ENCODE assay signal across 1 cellular context in genomic region chr5:151742870-151743294, GRCh38.
A peak's percentile ranks its signal among the peaks of the same experiment; 100 is the strongest.
TF ChIP-seq lines count a peak whose summit lies in the region.

No MANE protein-coding gene starts in this region.

TF ChIP-seq in HepG2, 621 proteins besides CTCF, POLR2A, EP300 and RAD21 (continued from another document and continues in another):
- TF ChIP-seq KDM4B (CRISPR knock-in tag; IDR thresholded peaks at IDR 0.05) (no peak), IKZF5 (CRISPR knock-in tag; IDR thresholded peaks at IDR 0.05) (no peak), ZNF564 (CRISPR knock-in tag; IDR thresholded peaks at IDR 0.05) (no peak), SALL2 (CRISPR knock-in tag; IDR thresholded peaks at IDR 0.05) (0 out of 2 replicates have a peak, but pooled peaks have one; percentile 50), LRRFIP1 (CRISPR knock-in tag; conservative IDR thresholded peaks at IDR 0.05) (no peak), ZNF383 (CRISPR knock-in tag; IDR thresholded peaks at IDR 0.05; ENCODE audit: borderline replicate concordance) (no peak), CCDC6 (CRISPR knock-in tag; IDR thresholded peaks at IDR 0.05) (no peak), NFKB2 (CRISPR knock-in tag; IDR thresholded peaks at IDR 0.05; ENCODE audit: borderline replicate concordance) (no peak), MTA1 (CRISPR knock-in tag; IDR thresholded peaks at IDR 0.05; ENCODE audit: borderline replicate concordance) (no peak), KLF6 (CRISPR knock-in tag; IDR thresholded peaks at IDR 0.05) (0 out of 2 replicates have a peak, but pooled peaks have one; percentile 14), NFYC (CRISPR knock-in tag; IDR thresholded peaks at IDR 0.05) (no peak), RFXAP (CRISPR knock-in tag; IDR thresholded peaks at IDR 0.05; ENCODE audit: borderline replicate concordance) (0 out of 2 replicates have a peak, but pooled peaks have one; percentile 33), ZNF691 (CRISPR knock-in tag; IDR thresholded peaks at IDR 0.05; ENCODE audit: borderline replicate concordance, low read depth) (no peak), SRSF1 (optimal IDR thresholded peaks at IDR 0.05; ENCODE audit: low read depth, low read length) (no peak), ZNF367 (CRISPR knock-in tag; IDR thresholded peaks at IDR 0.05; ENCODE audit: borderline replicate concordance) (no peak), ZNF614 (CRISPR knock-in tag; IDR thresholded peaks at IDR 0.05; ENCODE audit: borderline replicate concordance) (no peak), SNRNP70 (IDR thresholded peaks at IDR 0.05; ENCODE audit: low read depth, low read length) (no peak), TBX3 (IDR thresholded peaks at IDR 0.05; ENCODE audit: borderline replicate concordance) (no peak), POLR2G (IDR thresholded peaks at IDR 0.05; ENCODE audit: low read depth, low read length) (no peak), ZNF770 (CRISPR knock-in tag; IDR thresholded peaks at IDR 0.05) (no peak), RORA (CRISPR knock-in tag; IDR thresholded peaks at IDR 0.05) (no peak), ATAD3A (CRISPR knock-in tag; IDR thresholded peaks at IDR 0.05) (no peak), KDM2A (CRISPR knock-in tag; IDR thresholded peaks at IDR 0.05; ENCODE audit: borderline replicate concordance, low read depth) (no peak), TAF1 (CRISPR knock-in tag; IDR thresholded peaks at IDR 0.05) (peak; percentile 20; the same call in 1 of the 2 replicates), ZNF414 (CRISPR knock-in tag; IDR thresholded peaks at IDR 0.05) (no peak), ZNF674 (CRISPR knock-in tag; IDR thresholded peaks at IDR 0.05; ENCODE audit: low read depth) (no peak), ZMYM4 (CRISPR knock-in tag; IDR thresholded peaks at IDR 0.05) (no peak), ZNF329 (CRISPR knock-in tag; IDR thresholded peaks at IDR 0.05; ENCODE audit: low read depth) (no peak), ZNF256 (CRISPR knock-in tag; conservative IDR thresholded peaks at IDR 0.05) (no peak), PRMT3 (CRISPR knock-in tag; IDR thresholded peaks at IDR 0.05; ENCODE audit: borderline replicate concordance, low read depth) (0 out of 2 replicates have a peak, but pooled peaks have one; percentile 30), STAG1 (CRISPR knock-in tag; IDR thresholded peaks at IDR 0.05) (peak; percentile 85), SP4 (CRISPR knock-in tag; IDR thresholded peaks at IDR 0.05) (no peak), MEIS1 (CRISPR knock-in tag; IDR thresholded peaks at IDR 0.05; ENCODE audit: borderline replicate concordance) (no peak), NFATC3 (CRISPR knock-in tag; IDR thresholded peaks at IDR 0.05) (no peak), ARNT2 (CRISPR knock-in tag; IDR thresholded peaks at IDR 0.05; ENCODE audit: low read depth) (no peak), ZNF124 (CRISPR knock-in tag; IDR thresholded peaks at IDR 0.05) (no peak), ZNF318 (CRISPR knock-in tag; IDR thresholded peaks at IDR 0.05) (no peak), TP53 (CRISPR knock-in tag; conservative IDR thresholded peaks at IDR 0.05) (no peak), ZNF597 (CRISPR knock-in tag; IDR thresholded peaks at IDR 0.05) (no peak), GPN1 (CRISPR knock-in tag; IDR thresholded peaks at IDR 0.05; ENCODE audit: borderline replicate concordance) (no peak), ZNF30 (CRISPR knock-in tag; IDR thresholded peaks at IDR 0.05) (no peak)
- TF ChIP-seq, protein P1, sequence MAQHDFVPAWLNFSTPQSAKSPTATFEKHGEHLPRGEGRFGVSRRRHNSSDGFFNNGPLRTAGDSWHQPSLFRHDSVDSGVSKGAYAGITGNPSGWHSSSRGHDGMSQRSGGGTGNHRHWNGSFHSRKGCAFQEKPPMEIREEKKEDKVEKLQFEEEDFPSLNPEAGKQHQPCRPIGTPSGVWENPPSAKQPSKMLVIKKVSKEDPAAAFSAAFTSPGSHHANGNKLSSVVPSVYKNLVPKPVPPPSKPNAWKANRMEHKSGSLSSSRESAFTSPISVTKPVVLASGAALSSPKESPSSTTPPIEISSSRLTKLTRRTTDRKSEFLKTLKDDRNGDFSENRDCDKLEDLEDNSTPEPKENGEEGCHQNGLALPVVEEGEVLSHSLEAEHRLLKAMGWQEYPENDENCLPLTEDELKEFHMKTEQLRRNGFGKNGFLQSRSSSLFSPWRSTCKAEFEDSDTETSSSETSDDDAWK (CRISPR knock-in tag; IDR thresholded peaks at IDR 0.05) = no peak
- TF ChIP-seq, protein P2, sequence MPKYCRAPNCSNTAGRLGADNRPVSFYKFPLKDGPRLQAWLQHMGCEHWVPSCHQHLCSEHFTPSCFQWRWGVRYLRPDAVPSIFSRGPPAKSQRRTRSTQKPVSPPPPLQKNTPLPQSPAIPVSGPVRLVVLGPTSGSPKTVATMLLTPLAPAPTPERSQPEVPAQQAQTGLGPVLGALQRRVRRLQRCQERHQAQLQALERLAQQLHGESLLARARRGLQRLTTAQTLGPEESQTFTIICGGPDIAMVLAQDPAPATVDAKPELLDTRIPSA (CRISPR knock-in tag; IDR thresholded peaks at IDR 0.05; ENCODE audit: borderline replicate concordance) = no peak
- TF ChIP-seq, protein P3, sequence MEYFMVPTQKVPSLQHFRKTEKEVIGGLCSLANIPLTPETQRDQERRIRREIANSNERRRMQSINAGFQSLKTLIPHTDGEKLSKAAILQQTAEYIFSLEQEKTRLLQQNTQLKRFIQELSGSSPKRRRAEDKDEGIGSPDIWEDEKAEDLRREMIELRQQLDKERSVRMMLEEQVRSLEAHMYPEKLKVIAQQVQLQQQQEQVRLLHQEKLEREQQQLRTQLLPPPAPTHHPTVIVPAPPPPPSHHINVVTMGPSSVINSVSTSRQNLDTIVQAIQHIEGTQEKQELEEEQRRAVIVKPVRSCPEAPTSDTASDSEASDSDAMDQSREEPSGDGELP (IDR thresholded peaks at IDR 0.05; ENCODE audit: borderline replicate concordance, low read depth) = no peak
